ENCODE assay signal across 10 cellular contexts in genomic region chr18:2968559-2968958, GRCh38. TPM values are rescaled to one million over a fixed set of nuclear protein-coding genes. Genes with fewer than 3 reads are reported as not detected.
DNase-seq lines count a peak whose midpoint lies in the region; ATAC-seq, FAIRE-seq and TF ChIP-seq lines count a peak whose summit lies in the region.
"Had no signal": no experiment of that assay in that cellular context is flagged by ENCODE, and none has a peak within 500 bp of the region (broad histone marks: within the 10 kb centered on the region; RNA-seq: fewer than 3 reads in every experiment).

No MANE protein-coding gene starts in this region.

- H3K4me1 Mint-ChIP-seq in activated CD8-positive, alpha-beta memory T cell treated with anti-CD3 and anti-CD28 coated beads, Interleukin-2, amount 10 ng/mL, durations not matched to agents 7 days and 5 days, result peaks cover 88% of the 10 kb centered on the region
- H3K4me1 Mint-ChIP-seq in activated T-helper 1 cell treated with anti-CD3 and anti-CD28 coated beads, Interleukin-12 subunit alpha, Interleukin-12 subunit beta, Interleukin-2, Interleukin-4 antibody, amounts not matched to agents 30 ng/mL and 10 ng/mL and 1 ng/mL, durations not matched to agents 14 hours and 24 hours and 36 hours (ENCODE audit: low read depth), result peaks cover 85% of the 10 kb centered on the region

- no peak for ATAC-seq in activated CD8-positive, alpha-beta memory T cell treated with anti-CD3 and anti-CD28 coated beads, Interleukin-2, amount 10 ng/mL, durations not matched to agents 7 days and 5 days
- peak; percentile 32 for ATAC-seq in HepG2

- TF ChIP-seq CTCF in HepG2 (CRISPR knock-in tag; IDR thresholded peaks at IDR 0.05) (no peak), stomach (IDR thresholded peaks at IDR 0.05) (no peak), GM20000 (IDR thresholded peaks at IDR 0.05; ENCODE audit: extremely low read depth, missing control alignments) (no peak)

- no TSS peak for BruUV-seq in HepG2 (replicated peaks; lab: Mats Ljungman, UMichigan)

- H3K79me2 ChIP-seq in HepG2 (ENCODE audit: insufficient read depth, low read length), result peaks cover 98% of the 10 kb centered on the region

- no peak overlapping the region for H3K4me2 ChIP-seq in HepG2 (ENCODE audit: low read depth, low read length)

- H4K20me1 ChIP-seq in HepG2 (ENCODE audit: insufficient read depth, low read length), result peaks cover 92% of the 10 kb centered on the region

- H3K36me3 Mint-ChIP-seq in activated CD8-positive, alpha-beta memory T cell treated with anti-CD3 and anti-CD28 coated beads, Interleukin-2, amount 10 ng/mL, durations not matched to agents 7 days and 5 days, result peaks cover 26% of the 10 kb centered on the region
- H3K36me3 Mint-ChIP-seq in activated T-helper 1 cell treated with anti-CD3 and anti-CD28 coated beads, Interleukin-12 subunit alpha, Interleukin-12 subunit beta, Interleukin-2, Interleukin-4 antibody, amounts not matched to agents 30 ng/mL and 10 ng/mL and 1 ng/mL, durations not matched to agents 14 hours and 24 hours and 36 hours (ENCODE audit: low read depth), result peaks cover 37% of the 10 kb centered on the region

- H3K27me3 Mint-ChIP-seq in activated CD8-positive, alpha-beta memory T cell treated with anti-CD3 and anti-CD28 coated beads, Interleukin-2, amount 10 ng/mL, durations not matched to agents 7 days and 5 days, result no peaks in the 10 kb centered on the region
- no peaks in the 10 kb centered on the region for H3K27me3 Mint-ChIP-seq in activated T-helper 1 cell treated with anti-CD3 and anti-CD28 coated beads, Interleukin-12 subunit alpha, Interleukin-12 subunit beta, Interleukin-2, Interleukin-4 antibody, amounts not matched to agents 30 ng/mL and 10 ng/mL and 1 ng/mL, durations not matched to agents 14 hours and 24 hours and 36 hours (ENCODE audit: insufficient read depth)

- H3K4me3 Mint-ChIP-seq in activated CD8-positive, alpha-beta memory T cell treated with anti-CD3 and anti-CD28 coated beads, Interleukin-2, amount 10 ng/mL, durations not matched to agents 7 days and 5 days, result peak overlapping the region; percentile 66
- H3K4me3 Mint-ChIP-seq in activated T-helper 1 cell treated with anti-CD3 and anti-CD28 coated beads, Interleukin-12 subunit alpha, Interleukin-12 subunit beta, Interleukin-2, Interleukin-4 antibody, amounts not matched to agents 30 ng/mL and 10 ng/mL and 1 ng/mL, durations not matched to agents 14 hours and 24 hours and 36 hours, result peak overlapping the region; percentile 24

- H3K36me3 ChIP-seq in HepG2 (replicated peaks in 1 of 2; ENCODE audit: control insufficient read depth in 1 of 2, insufficient read depth in 2 of 2, low read length in 2 of 2) (peaks cover 4 to 13% of the 10 kb centered on the region in 2 experiments; a peak in 4 of 5 replicates), stomach (no peaks in the 10 kb centered on the region)

- peak overlapping the region; percentile 98 for H3K27ac Mint-ChIP-seq in activated CD8-positive, alpha-beta memory T cell treated with anti-CD3 and anti-CD28 coated beads, Interleukin-2, amount 10 ng/mL, durations not matched to agents 7 days and 5 days
- peak overlapping the region; percentile 81 for H3K27ac Mint-ChIP-seq in activated T-helper 1 cell treated with anti-CD3 and anti-CD28 coated beads, Interleukin-12 subunit alpha, Interleukin-12 subunit beta, Interleukin-2, Interleukin-4 antibody, amounts not matched to agents 30 ng/mL and 10 ng/mL and 1 ng/mL, durations not matched to agents 14 hours and 24 hours and 36 hours

- no peak overlapping the region for H2AFZ ChIP-seq in HepG2 (ENCODE audit: low read length)

- TF ChIP-seq EP300 in HepG2 (IDR thresholded peaks at IDR 0.05; ENCODE audit: low read depth in 2 of 2, low read length in 2 of 2), result no peak
- no peak for TF ChIP-seq EP300 in HepG2 (CRISPR knock-in tag; IDR thresholded peaks at IDR 0.05; ENCODE audit: borderline replicate concordance)
- no peak for TF ChIP-seq EP300 in stomach (IDR thresholded peaks at IDR 0.05)

- H3K9me3 Mint-ChIP-seq in activated CD8-positive, alpha-beta memory T cell treated with anti-CD3 and anti-CD28 coated beads, Interleukin-2, amount 10 ng/mL, durations not matched to agents 7 days and 5 days (ENCODE audit: low read depth), result no peaks in the 10 kb centered on the region
- H3K9me3 Mint-ChIP-seq in activated T-helper 1 cell treated with anti-CD3 and anti-CD28 coated beads, Interleukin-12 subunit alpha, Interleukin-12 subunit beta, Interleukin-2, Interleukin-4 antibody, amounts not matched to agents 30 ng/mL and 10 ng/mL and 1 ng/mL, durations not matched to agents 14 hours and 24 hours and 36 hours, result no peaks in the 10 kb centered on the region

- CTCF ChIA-PET in activated CD8-positive, alpha-beta memory T cell treated with anti-CD3 and anti-CD28 coated beads, Interleukin-2, amount 10 ng/mL, durations not matched to agents 7 days and 5 days (lab: Charles Lee), result interaction anchor here (0.9 to 3.3 kb wide), 8 partner anchors 8 to 278 kb away, joined by 3 to 21 read pairs (median 7); no protein-coding TSS in a partner anchor
- CTCF ChIA-PET in HepG2 (lab: Yijun Ruan, JAX; ENCODE audit: low intra/inter-chr PET ratio, low total read pairs), result no interaction called here

- POLR2A ChIA-PET in HepG2 (lab: Yijun Ruan, JAX), result interaction anchor here (0.8 to 1.2 kb wide), 2 partner anchors 12 to 17 kb away, joined by 3 read pairs; no protein-coding TSS in a partner anchor

- no peak for FAIRE-seq in HepG2 (lab: Jason Lieb, UNC)

- H3K9ac ChIP-seq in HepG2 (ENCODE audit: insufficient read depth, low read depth, low read length), result no peak overlapping the region

- 76% methylated on average over 1 of the region's 1 CpG for WGBS in HepG2 (ENCODE audit: low lambda C conversion rate)
- WGBS in stomach, 5 donors, result 74 to 93% (median 79%) methylated on average over 1 of the region's 1 CpG

- no peaks in the 10 kb centered on the region for H3K27me3 ChIP-seq in HepG2 (ENCODE audit: control insufficient read depth in 1 of 2, insufficient read depth in 2 of 2, low read length in 2 of 2)
- H3K27me3 ChIP-seq in stomach, result no peaks in the 10 kb centered on the region

- H3K9me3 ChIP-seq in HepG2 (ENCODE audit: low read length) (no peaks in the 10 kb centered on the region), stomach (no peaks in the 10 kb centered on the region)

- TF ChIP-seq RAD21 in HepG2 (CRISPR knock-in tag; IDR thresholded peaks at IDR 0.05), result no peak

- H3K4me1 ChIP-seq in HepG2 (ENCODE audit: insufficient read depth, low read length), result peaks cover 80% of the 10 kb centered on the region
- H3K4me1 ChIP-seq in stomach, result peaks cover 51 to 82% (median 62%) of the 10 kb centered on the region in 4 donors

- no peak overlapping the region for H3K4me3 ChIP-seq in HepG2 (replicated peaks in 1 of 3; ENCODE audit: insufficient read depth in 1 of 3, low read depth in 2 of 3, low read length in 3 of 3)
- H3K4me3 ChIP-seq in stomach, result no peak overlapping the region

- TF ChIP-seq POLR2A in HepG2 (IDR thresholded peaks at IDR 0.05; ENCODE audit: insufficient read depth in 1 of 2, low read depth in 2 of 2, low read length in 2 of 2), result no peak
- no peak for TF ChIP-seq POLR2A in stomach (IDR thresholded peaks at IDR 0.05)

- in situ Hi-C loops in HepG2 (cut with HindIII; ENCODE audit: extremely low pct_ligation_motif_present, low pct_unique_long_range_greater_than_20kb) (no loop called here), ACHN (cut with HindIII; ENCODE audit: low pct_ligation_motif_present, low pct_unique_long_range_greater_than_20kb, low sequenced_read_pairs) (no loop called here)

- intact Hi-C loops in activated T-helper 1 cell treated with anti-CD3 and anti-CD28 coated beads, Interleukin-12 subunit alpha, Interleukin-12 subunit beta, Interleukin-2, Interleukin-4 antibody, amounts not matched to agents 30 ng/mL and 10 ng/mL and 1 ng/mL, durations not matched to agents 14 hours and 24 hours and 36 hours (cut with micrococcal nuclease), result no loop called here
- intact Hi-C loops in HepG2 (cut with micrococcal nuclease; ENCODE audit: unreplicated experiment) (no loop called here), stomach (cut with DNase I; ENCODE audit: low total_unique reads) (no loop called here)

- no peak overlapping the region for H3K27ac ChIP-seq in HepG2 (ENCODE audit: extremely low read length, insufficient read depth, low read length)
- H3K27ac ChIP-seq in stomach, result peak overlapping the region in 4 of 5 donors; percentile 39 to 75 (median 51)
- H3K27ac ChIP-seq: HL-60 had no signal

- DNase-seq in activated CD8-positive, alpha-beta memory T cell treated with anti-CD3 and anti-CD28 coated beads, Interleukin-2, amount 10 ng/mL, durations not matched to agents 7 days and 5 days, result no peak
- no peak for DNase-seq in activated CD8-positive, alpha-beta memory T cell treated with anti-CD3 and anti-CD28 coated beads, Interleukin-2, amount 50 U/mL, for 4 hours
- no peak for DNase-seq in activated T-helper 1 cell treated with anti-CD3 and anti-CD28 coated beads, Interleukin-12 subunit alpha, Interleukin-12 subunit beta, Interleukin-2, Interleukin-4 antibody, amounts not matched to agents 30 ng/mL and 10 ng/mL and 1 ng/mL, durations not matched to agents 14 hours and 24 hours and 36 hours (ENCODE audit: low spot score)
- DNase-seq in HepG2 (ENCODE audit: low spot score) (no peak), stomach (no peak), GM20000 (ENCODE audit: low spot score) (no peak), dermis blood vessel endothelial cell (no peak), ACHN (no peak)
- DNase-seq: NCI-H1105 treated with DMSO at 0.1 percent for 48 hours had no signal

RNA-seq across cellular contexts. Expression of gene LPIN2, which starts 44.4 kb away (rescaled TPM):
- 10 to 100 TPM; 77.6 to 78.4 TPM for total RNA-seq in activated CD8-positive, alpha-beta memory T cell treated with anti-CD3 and anti-CD28 coated beads, Interleukin-2, amount 10 ng/mL, durations not matched to agents 7 days and 5 days
- total RNA-seq in activated T-helper 1 cell treated with anti-CD3 and anti-CD28 coated beads, Interleukin-12 subunit alpha, Interleukin-12 subunit beta, Interleukin-2, Interleukin-4 antibody, amounts not matched to agents 30 ng/mL and 10 ng/mL and 1 ng/mL, durations not matched to agents 14 hours and 24 hours and 36 hours, result 86.6 and 91.8 TPM in 2 replicates
- total RNA-seq in HepG2 (2016; rRNA removed; fragmentation: Illumina TruSeq; extraction: Trizol), result 46.0 and 59.5 TPM in 2 replicates
- 12.8 and 14.6 TPM in 2 replicates for total RNA-seq in HepG2 (2016; cell fraction: cytosol; rRNA removed; fragmentation: Illumina TruSeq; extraction: Trizol; ENCODE audit: low read depth)
- 44.4 and 54.4 TPM in 2 replicates for total RNA-seq in HepG2 (2016; cell fraction: insoluble cytoplasmic fraction; rRNA removed; fragmentation: Illumina TruSeq; extraction: Trizol)
- total RNA-seq in HepG2 (2016; cell fraction: membrane; rRNA removed; fragmentation: Illumina TruSeq; extraction: Trizol), result 20.5 and 21.5 TPM in 2 replicates
- total RNA-seq in HepG2 (2016; cell fraction: nucleus; rRNA removed; fragmentation: Illumina TruSeq; extraction: Trizol), result 50.5 and 53.1 TPM in 2 replicates
- polyA plus RNA-seq in HepG2 (2011; rRNA removed), result 110 and 119 TPM in 2 replicates
- polyA plus RNA-seq in HepG2 (2011; cell fraction: cytosol; rRNA removed), result 76.4 and 101 TPM in 2 replicates
- polyA plus RNA-seq in HepG2 (2011; cell fraction: nucleus; rRNA removed), result 114 and 124 TPM in 2 replicates
- polyA plus RNA-seq in HepG2 (2012), result 53.5 and 68.4 TPM in 2 replicates
- polyA plus RNA-seq in HepG2 (2016; cell fraction: cytosol; fragmentation: Illumina TruSeq; extraction: Trizol; ENCODE audit: low read depth), result 1.7 and 2.2 TPM in 2 replicates
- 32.7 and 38.7 TPM in 2 replicates for polyA plus RNA-seq in HepG2 (2016; cell fraction: insoluble cytoplasmic fraction; fragmentation: Illumina TruSeq; extraction: Trizol; ENCODE audit: low read depth)
- 5.6 and 6.6 TPM in 2 replicates for polyA plus RNA-seq in HepG2 (2016; cell fraction: membrane; fragmentation: Illumina TruSeq; extraction: Trizol; ENCODE audit: low read depth)
- 51.6 and 53.6 TPM in 2 replicates for polyA plus RNA-seq in HepG2 (2016; cell fraction: nucleus; fragmentation: Illumina TruSeq; extraction: Trizol; ENCODE audit: insufficient read depth, low read depth)
- polyA minus RNA-seq in HepG2 (2011; rRNA and poly(A)+ RNA removed; ENCODE audit: low replicate concordance), result 31.2 and 149 TPM in 2 replicates
- polyA minus RNA-seq in HepG2 (2011; cell fraction: cytosol; rRNA and poly(A)+ RNA removed), result 95.1 and 103 TPM in 2 replicates
- 171 and 204 TPM in 2 replicates for polyA minus RNA-seq in HepG2 (2011; cell fraction: nucleus; rRNA and poly(A)+ RNA removed)
- 10 to 100 TPM in 4 of 5 donors, 1 to 10 TPM in 1; 9.3 to 86.8 (median 13.4) TPM for total RNA-seq in stomach
- 10 to 100 TPM in 2 of 3 donors, 1 to 10 TPM in 1; 4.0 to 42.8 (median 12.5) TPM for polyA plus RNA-seq in stomach
- total RNA-seq in dermis blood vessel endothelial cell, result 36.9 and 43.3 TPM in 2 replicates
